ENCODE assay signal across 16 cellular contexts in genomic region chr5:119300311-119300670, GRCh38. TPM values are rescaled to one million over a fixed set of nuclear protein-coding genes. Genes with fewer than 3 reads are reported as not detected.
DNase-seq lines count a peak whose midpoint lies in the region; ATAC-seq lines count a peak whose summit lies in the region.
"Had no signal": no experiment of that assay in that cellular context is flagged by ENCODE, and none has a peak within 500 bp of the region (broad histone marks: within the 10 kb centered on the region; RNA-seq: fewer than 3 reads in every experiment).

No MANE protein-coding gene starts in this region.

- peaks cover 17% of the 10 kb centered on the region for H3K36me3 Mint-ChIP-seq in CD4-positive, CD25-positive, alpha-beta regulatory T cell
- H3K36me3 Mint-ChIP-seq in CD8-positive, alpha-beta memory T cell = peaks cover 3 to 15% (median 3%) of the 10 kb centered on the region in 3 donors
- peaks cover 62% of the 10 kb centered on the region for H3K36me3 Mint-ChIP-seq in activated CD4-positive, alpha-beta memory T cell treated with anti-CD3 and anti-CD28 coated beads, Interleukin-2, amount 10 ng/mL, durations not matched to agents 7 days and 5 days (ENCODE audit: low read depth)
- peaks cover 18% of the 10 kb centered on the region for H3K36me3 Mint-ChIP-seq in memory B cell

- peak overlapping the region; percentile 97 to 99 (median 99) for H3K27ac Mint-ChIP-seq in CD4-positive, CD25-positive, alpha-beta regulatory T cell
- peak overlapping the region; percentile 98 to 100 (median 99) for H3K27ac Mint-ChIP-seq in CD8-positive, alpha-beta memory T cell
- peak overlapping the region; percentile 94 for H3K27ac Mint-ChIP-seq in activated CD4-positive, alpha-beta memory T cell treated with anti-CD3 and anti-CD28 coated beads, Interleukin-2, amount 10 ng/mL, durations not matched to agents 7 days and 5 days
- peak overlapping the region; percentile 85 for H3K27ac Mint-ChIP-seq in memory B cell

- CTCF ChIA-PET in CD8-positive, alpha-beta memory T cell (lab: Charles Lee) = interaction anchor here (0.9 to 2.6 kb wide), 13 partner anchors 10 to 229 kb away, joined by 3 to 9 read pairs (median 4); partner anchors contain the start of gene DMXL1
- CTCF ChIA-PET in activated CD4-positive, alpha-beta memory T cell treated with anti-CD3 and anti-CD28 coated beads, Interleukin-2, amount 10 ng/mL, durations not matched to agents 7 days and 5 days (lab: Charles Lee) = interaction anchor here (1.4 to 2.4 kb wide), 8 partner anchors 10 to 312 kb away, joined by 4 to 13 read pairs (median 7); partner anchors contain the start of gene DTWD2

- POLR2A ChIA-PET in CD8-positive, alpha-beta memory T cell (lab: Charles Lee) = interaction anchor here (1.0 to 1.7 kb wide), 9 partner anchors 9 to 41 kb away, joined by 3 to 5 read pairs (median 3); no protein-coding TSS in a partner anchor
- POLR2A ChIA-PET in activated CD4-positive, alpha-beta memory T cell treated with anti-CD3 and anti-CD28 coated beads, Interleukin-2, amount 10 ng/mL, durations not matched to agents 7 days and 5 days (lab: Charles Lee) = interaction anchor here (1.1 to 18.2 kb wide), 14 partner anchors 10 to 229 kb away, joined by 3 to 270 read pairs (median 6); partner anchors contain the start of genes DMXL1 and TNFAIP8

- H3K27me3 Mint-ChIP-seq in CD4-positive, CD25-positive, alpha-beta regulatory T cell = no peaks in the 10 kb centered on the region
- peaks cover 0 to 3% of the 10 kb centered on the region in 2 donors for H3K27me3 Mint-ChIP-seq in CD8-positive, alpha-beta memory T cell
- H3K27me3 Mint-ChIP-seq in activated CD4-positive, alpha-beta memory T cell treated with anti-CD3 and anti-CD28 coated beads, Interleukin-2, amount 10 ng/mL, durations not matched to agents 7 days and 5 days = no peaks in the 10 kb centered on the region
- no peaks in the 10 kb centered on the region for H3K27me3 Mint-ChIP-seq in memory B cell

- peaks cover 34 to 73% (median 56%) of the 10 kb centered on the region in 4 donors for H3K4me1 Mint-ChIP-seq in CD4-positive, CD25-positive, alpha-beta regulatory T cell
- H3K4me1 Mint-ChIP-seq in CD8-positive, alpha-beta memory T cell = peaks cover 69 to 72% (median 69%) of the 10 kb centered on the region in 3 donors
- peaks cover 71% of the 10 kb centered on the region for H3K4me1 Mint-ChIP-seq in activated CD4-positive, alpha-beta memory T cell treated with anti-CD3 and anti-CD28 coated beads, Interleukin-2, amount 10 ng/mL, durations not matched to agents 7 days and 5 days
- peaks cover 46% of the 10 kb centered on the region for H3K4me1 Mint-ChIP-seq in memory B cell

- peak overlapping the region; percentile 80 for H3K4me3 ChIP-seq in CD4-positive, CD25-positive, alpha-beta regulatory T cell (ENCODE audit: low read depth, low read length)
- H3K4me3 ChIP-seq in CD8-positive, alpha-beta memory T cell (ENCODE audit: low read length) = peak overlapping the region; percentile 48
- H3K4me3 ChIP-seq: left lung had no signal

- peak overlapping the region; percentile 90 to 96 (median 92) for H3K4me3 Mint-ChIP-seq in CD4-positive, CD25-positive, alpha-beta regulatory T cell
- H3K4me3 Mint-ChIP-seq in CD8-positive, alpha-beta memory T cell = peak overlapping the region; percentile 91 to 99 (median 93)
- H3K4me3 Mint-ChIP-seq in activated CD4-positive, alpha-beta memory T cell treated with anti-CD3 and anti-CD28 coated beads, Interleukin-2, amount 10 ng/mL, durations not matched to agents 7 days and 5 days = peak overlapping the region; percentile 90
- H3K4me3 Mint-ChIP-seq in memory B cell = peak overlapping the region; percentile 75

- H3K27ac ChIP-seq in CD4-positive, CD25-positive, alpha-beta regulatory T cell (ENCODE audit: insufficient read depth, low read length, poor library complexity, severe bottlenecking) = peak overlapping the region; percentile 76
- H3K27ac ChIP-seq in CD8-positive, alpha-beta memory T cell (ENCODE audit: low read depth, low read length) = peak overlapping the region; percentile 54
- H3K27ac ChIP-seq: left lung, parathyroid adenoma, tibial nerve had no signal

- peaks cover 0 to 21% (median 0%) of the 10 kb centered on the region in 7 donors for H3K9me3 Mint-ChIP-seq in CD4-positive, CD25-positive, alpha-beta regulatory T cell
- H3K9me3 Mint-ChIP-seq in CD8-positive, alpha-beta memory T cell = peaks cover 0 to 13% (median 2%) of the 10 kb centered on the region in 5 donors
- no peaks in the 10 kb centered on the region for H3K9me3 Mint-ChIP-seq in activated CD4-positive, alpha-beta memory T cell treated with anti-CD3 and anti-CD28 coated beads, Interleukin-2, amount 10 ng/mL, durations not matched to agents 7 days and 5 days
- H3K9me3 Mint-ChIP-seq in memory B cell = no peaks in the 10 kb centered on the region

- no peak for DNase-seq in CD4-positive, CD25-positive, alpha-beta regulatory T cell
- DNase-seq in CD8-positive, alpha-beta memory T cell = no peak
- DNase-seq in activated CD4-positive, alpha-beta memory T cell treated with anti-CD3 and anti-CD28 coated beads, Interleukin-2, amount 10 ng/mL, durations not matched to agents 7 days and 5 days = no peak
- no peak for DNase-seq in memory B cell (ENCODE audit: low spot score in 2 of 2)
- DNase-seq in NOMO-1 (lab: John Stamatoyannopoulos, UW; ENCODE audit: unreplicated experiment in 2 of 2) = no peak
- DNase-seq in SKM-1 treated with dmso at 0.1 percent for 144 hours (lab: John Stamatoyannopoulos, UW; ENCODE audit: unreplicated experiment) = no peak
- DNase-seq in DMS 273 treated with DMSO at 0.1 percent for 48 hours (lab: John Stamatoyannopoulos, UW) = no peak
- DNase-seq: BE2C, cerebellar nuclear complex, DMS153, left lung, NCI-H2081, NCI-H524, OCI-M1 had no signal

- no peaks in the 10 kb centered on the region for H3K9me3 ChIP-seq in CD4-positive, CD25-positive, alpha-beta regulatory T cell (ENCODE audit: control insufficient read depth in 2 of 2, low read length in 2 of 2)
- no peaks in the 10 kb centered on the region for H3K9me3 ChIP-seq in CD8-positive, alpha-beta memory T cell (ENCODE audit: low read length)
- H3K9me3 ChIP-seq: BE2C, left lung, tibial nerve had no signal

- H3K36me3 ChIP-seq in CD4-positive, CD25-positive, alpha-beta regulatory T cell (ENCODE audit: control insufficient read depth, insufficient read depth, low read length) = peaks cover 2% of the 10 kb centered on the region
- H3K36me3 ChIP-seq in CD8-positive, alpha-beta memory T cell (ENCODE audit: insufficient read depth, low read length) = no peaks in the 10 kb centered on the region
- H3K36me3 ChIP-seq: BE2C, left lung, tibial nerve had no signal

- peaks cover 56% of the 10 kb centered on the region for H3K4me1 ChIP-seq in CD4-positive, CD25-positive, alpha-beta regulatory T cell (ENCODE audit: control insufficient read depth, insufficient read depth, low read length, poor library complexity, severe bottlenecking)
- H3K4me1 ChIP-seq in CD8-positive, alpha-beta memory T cell (ENCODE audit: insufficient read depth, low read length) = peaks cover 56% of the 10 kb centered on the region
- H3K4me1 ChIP-seq: BE2C, parathyroid adenoma had no signal

- H3K27me3 ChIP-seq in CD4-positive, CD25-positive, alpha-beta regulatory T cell (ENCODE audit: control insufficient read depth, insufficient read depth, low read length) = no peaks in the 10 kb centered on the region
- no peaks in the 10 kb centered on the region for H3K27me3 ChIP-seq in CD8-positive, alpha-beta memory T cell (ENCODE audit: insufficient read depth, low read length, poor library complexity, severe bottlenecking)
- H3K27me3 ChIP-seq: BE2C, left lung, tibial nerve had no signal

- ATAC-seq in CD4-positive, CD25-positive, alpha-beta regulatory T cell (ENCODE audit: low read depth in 2 of 2) = no peak
- ATAC-seq in memory B cell (ENCODE audit: low read depth) = no peak
- ATAC-seq: left lung had no signal

RNA-seq across cellular contexts. Expression of gene TNFAIP8, which starts 55.5 kb away (rescaled TPM):
- 120 TPM for total RNA-seq in CD4-positive, CD25-positive, alpha-beta regulatory T cell
- 100 to 1,000 TPM; 183 to 244 (median 202) TPM for polyA plus RNA-seq in CD4-positive, CD25-positive, alpha-beta regulatory T cell
- total RNA-seq in CD8-positive, alpha-beta memory T cell = 100 to 1,000 TPM; 295 to 311 TPM
- polyA plus RNA-seq in CD8-positive, alpha-beta memory T cell = 207 TPM
- total RNA-seq in activated CD4-positive, alpha-beta memory T cell treated with anti-CD3 and anti-CD28 coated beads, Interleukin-2, amount 10 ng/mL, durations not matched to agents 7 days and 5 days = 100 to 1,000 TPM; 161 to 163 TPM
